ENCODE assay signal across 14 cellular contexts in the genomic region with DNA sequence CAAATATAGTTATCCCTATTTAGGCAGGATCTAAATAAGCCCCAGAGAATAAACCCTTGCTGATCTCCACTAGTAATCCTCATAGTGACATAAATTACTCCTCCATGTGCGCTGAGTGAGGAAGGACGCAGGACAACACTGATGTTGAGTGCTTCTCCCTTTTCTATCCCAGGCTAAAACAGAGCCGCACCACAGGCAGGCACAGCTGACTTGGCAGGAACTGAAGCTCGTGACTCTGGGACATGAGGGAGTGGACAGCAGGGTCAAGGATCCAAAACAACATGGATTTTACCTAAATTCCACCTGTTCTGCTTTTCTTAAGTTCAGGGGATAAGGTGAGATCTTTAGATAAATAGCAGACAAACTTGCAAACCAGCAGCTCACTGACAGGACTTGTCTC. TPM values are rescaled to one million over a fixed set of nuclear protein-coding genes. Genes with fewer than 3 reads are reported as not detected.
A peak's percentile ranks its signal among the peaks of the same experiment; 100 is the strongest.
DNase-seq lines count a peak whose midpoint lies in the region; ATAC-seq and TF ChIP-seq lines count a peak whose summit lies in the region.
"Had no signal": no experiment of that assay in that cellular context is flagged by ENCODE, and none has a peak within 500 bp of the region (broad histone marks: within the 10 kb centered on the region; RNA-seq: fewer than 3 reads in every experiment).

No MANE protein-coding gene starts in this region.

- peaks cover 67% of the 10 kb centered on the region for H3K4me1 Mint-ChIP-seq in brain
- H3K4me1 Mint-ChIP-seq in nephron progenitor cell = peaks cover 21% of the 10 kb centered on the region
- H3K4me1 Mint-ChIP-seq in activated naive CD4-positive, alpha-beta T cell treated with anti-CD3 and anti-CD28 coated beads, Interleukin-2, amount 10 ng/mL, durations not matched to agents 7 days and 5 days = peaks cover 38% of the 10 kb centered on the region
- H3K4me1 Mint-ChIP-seq in natural killer cell = peaks cover 64 to 73% of the 10 kb centered on the region in 2 donors

- intact Hi-C loops in Right ventricle myocardium inferior (cut with DNase I) (no loop called here), natural killer cell (cut with micrococcal nuclease) (no loop called here)

- H3K27ac ChIP-seq in right atrium auricular region = no peak overlapping the region
- H3K27ac ChIP-seq: foreskin keratinocyte, RWPE1 had no signal

- no peak for DNase-seq in Right ventricle myocardium inferior (ENCODE audit: missing footprints)
- no peak for DNase-seq in right atrium auricular region (ENCODE audit: low spot score)
- DNase-seq in nephron progenitor cell = no peak
- no peak for DNase-seq in activated naive CD4-positive, alpha-beta T cell treated with anti-CD3 and anti-CD28 coated beads, Interleukin-2, amount 10 ng/mL, durations not matched to agents 7 days and 5 days
- no peak for DNase-seq in natural killer cell
- no peak for DNase-seq in SW 1271 (lab: John Stamatoyannopoulos, UW)
- DNase-seq: foreskin keratinocyte, mesenchymal stem cell, transverse colon had no signal

- H3K27me3 Mint-ChIP-seq in brain (no peaks in the 10 kb centered on the region), nephron progenitor cell (ENCODE audit: low read depth, poor library complexity) (no peaks in the 10 kb centered on the region), natural killer cell (ENCODE audit: low read depth in 2 of 2) (no peaks in the 10 kb centered on the region)
- no peaks in the 10 kb centered on the region for H3K27me3 Mint-ChIP-seq in activated naive CD4-positive, alpha-beta T cell treated with anti-CD3 and anti-CD28 coated beads, Interleukin-2, amount 10 ng/mL, durations not matched to agents 7 days and 5 days

- no peak for TF ChIP-seq CTCF in right atrium auricular region (IDR thresholded peaks at IDR 0.05)
- TF ChIP-seq CTCF in brain (conservative IDR thresholded peaks at IDR 0.05) = no peak
- TF ChIP-seq CTCF in nephron progenitor cell (IDR thresholded peaks at IDR 0.05) = no peak
- TF ChIP-seq CTCF in natural killer cell (IDR thresholded peaks at IDR 0.05) = no peak

- peak overlapping the region; percentile 27 to 96 (median 82) for H3K27ac Mint-ChIP-seq in brain
- H3K27ac Mint-ChIP-seq in nephron progenitor cell = peak overlapping the region; percentile 29
- H3K27ac Mint-ChIP-seq in activated naive CD4-positive, alpha-beta T cell treated with anti-CD3 and anti-CD28 coated beads, Interleukin-2, amount 10 ng/mL, durations not matched to agents 7 days and 5 days = no peak overlapping the region
- no peak overlapping the region for H3K27ac Mint-ChIP-seq in natural killer cell
- H3K27ac Mint-ChIP-seq: activated T-helper 2 cell treated with anti-CD3 and anti-CD28 coated beads, Interferon-gamma antibody, Interleukin-2, Interleukin-4, amounts not matched to agents 10 μg/mL and 5 μg/mL and 100 μg/mL, durations not matched to agents 14 hours and 24 hours and 36 hours had no signal

- H3K36me3 ChIP-seq in right atrium auricular region = no peaks in the 10 kb centered on the region
- H3K36me3 ChIP-seq: transverse colon had no signal

- no peaks in the 10 kb centered on the region for H3K9me3 ChIP-seq in right atrium auricular region
- H3K9me3 ChIP-seq: transverse colon had no signal

- CTCF ChIA-PET in activated naive CD4-positive, alpha-beta T cell treated with anti-CD3 and anti-CD28 coated beads, Interleukin-2, amount 10 ng/mL, durations not matched to agents 7 days and 5 days (lab: Charles Lee) = no interaction called here

- H3K27me3 ChIP-seq in right atrium auricular region = no peaks in the 10 kb centered on the region
- H3K27me3 ChIP-seq: foreskin keratinocyte, transverse colon had no signal

- H3K4me1 ChIP-seq in right atrium auricular region = peaks cover 0 to 12% of the 10 kb centered on the region in 2 donors

- no peak overlapping the region for H3K4me3 ChIP-seq in right atrium auricular region
- H3K4me3 ChIP-seq: transverse colon had no signal

- ATAC-seq in Right ventricle myocardium inferior (peak; percentile 64), GM21360 (IDR thresholded peaks at IDR 0.05; ENCODE audit: unreplicated experiment) (no peak), natural killer cell (no peak)
- ATAC-seq: foreskin keratinocyte had no signal

- H3K9me3 Mint-ChIP-seq in brain (no peaks in the 10 kb centered on the region), nephron progenitor cell (no peaks in the 10 kb centered on the region), natural killer cell (no peaks in the 10 kb centered on the region)
- H3K9me3 Mint-ChIP-seq in activated naive CD4-positive, alpha-beta T cell treated with anti-CD3 and anti-CD28 coated beads, Interleukin-2, amount 10 ng/mL, durations not matched to agents 7 days and 5 days = no peaks in the 10 kb centered on the region
- H3K9me3 Mint-ChIP-seq: activated T-helper 2 cell treated with anti-CD3 and anti-CD28 coated beads, Interferon-gamma antibody, Interleukin-2, Interleukin-4, amounts not matched to agents 10 μg/mL and 5 μg/mL and 100 μg/mL, durations not matched to agents 14 hours and 24 hours and 36 hours; WTC11 had no signal

- H3K4me3 Mint-ChIP-seq in brain (peak overlapping the region in 4 of 5 experiments; percentile 63 to 77 (median 72)), nephron progenitor cell (no peak overlapping the region), natural killer cell (no peak overlapping the region)
- no peak overlapping the region for H3K4me3 Mint-ChIP-seq in activated naive CD4-positive, alpha-beta T cell treated with anti-CD3 and anti-CD28 coated beads, Interleukin-2, amount 10 ng/mL, durations not matched to agents 7 days and 5 days
- H3K4me3 Mint-ChIP-seq: WTC11 had no signal

- H3K36me3 Mint-ChIP-seq in brain (no peaks in the 10 kb centered on the region), nephron progenitor cell (ENCODE audit: low read depth) (peaks cover 7% of the 10 kb centered on the region), natural killer cell (no peaks in the 10 kb centered on the region)
- peaks cover 13% of the 10 kb centered on the region for H3K36me3 Mint-ChIP-seq in activated naive CD4-positive, alpha-beta T cell treated with anti-CD3 and anti-CD28 coated beads, Interleukin-2, amount 10 ng/mL, durations not matched to agents 7 days and 5 days
- H3K36me3 Mint-ChIP-seq: WTC11 had no signal

RNA-seq across cellular contexts. Expression of a gene that starts 46.0 kb away (rescaled TPM):
- 23.1 TPM for total RNA-seq in Right ventricle myocardium inferior
- total RNA-seq in right atrium auricular region = 10 to 100 TPM; 21.4 to 24.1 TPM
- polyA plus RNA-seq in brain (ENCODE audit: insufficient read depth, low read depth, low replicate concordance) = 101 TPM
- 100 to 1,000 TPM in 2 of 3 donors, 10 to 100 TPM in 1; 79.3 to 115 (median 110) TPM for total RNA-seq in natural killer cell

Comparison
In these comparisons a context has a peak if more than half of its experiments do, and no peak if none do; other contexts are left out.
1. H3K27ac Mint-ChIP-seq: peak in brain (5 of 5) and nephron progenitor cell (single experiment); none in activated naive CD4-positive, alpha-beta T cell treated with anti-CD3 and anti-CD28 coated beads, Interleukin-2, amount 10 ng/mL, durations not matched to agents 7 days and 5 days (single experiment) and natural killer cell (0 of 2).
2. H3K4me3 Mint-ChIP-seq: peak in brain (4 of 5); none in nephron progenitor cell (single experiment), activated naive CD4-positive, alpha-beta T cell treated with anti-CD3 and anti-CD28 coated beads, Interleukin-2, amount 10 ng/mL, durations not matched to agents 7 days and 5 days (single experiment) and natural killer cell (single experiment).